In genomic region chr10:126199221-126199998, GRCh38 we compare ENCODE assay signal across 17 cellular contexts.
DNase-seq lines count a peak whose midpoint lies in the region; ATAC-seq and TF ChIP-seq lines count a peak whose summit lies in the region.
"Had no signal": no experiment of that assay in that cellular context is flagged by ENCODE, and none has a peak within 500 bp of the region (broad histone marks: within the 10 kb centered on the region; RNA-seq: fewer than 3 reads in every experiment).

No MANE protein-coding gene starts in this region.

- H3K56ac ChIP-seq in IMR-90 (ENCODE audit: extremely low read depth, insufficient read depth, low read length), result 0 out of 2 replicates have a peak overlapping the region, but pooled peaks have one; percentile 28

- peak; percentile 93 for ATAC-seq in IMR-90 (ENCODE audit: low read depth)
- no peak for ATAC-seq in HG02885 (IDR thresholded peaks at IDR 0.05; ENCODE audit: poor library complexity, unreplicated experiment)
- ATAC-seq in GM18502 (IDR thresholded peaks at IDR 0.05; ENCODE audit: poor library complexity, unreplicated experiment), result no peak
- ATAC-seq: esophagus mucosa had no signal

- H3K27ac ChIP-seq in IMR-90 (ENCODE audit: insufficient read depth, low read length), result no peak overlapping the region
- H3K27ac ChIP-seq: ascending aorta, HL-60, VCaP had no signal

- 0 out of 2 replicates have a peak overlapping the region, but pooled peaks have one; percentile 19 for H3K14ac ChIP-seq in IMR-90 (replicated peaks; ENCODE audit: low read depth, low read length)

- no peaks in the 10 kb centered on the region for H3K27me3 ChIP-seq in IMR-90 (ENCODE audit: control insufficient read depth, insufficient read depth, low read length)
- H3K27me3 ChIP-seq: ascending aorta had no signal

- H3K9me3 ChIP-seq in IMR-90 (ENCODE audit: control insufficient read depth, insufficient read depth, low read length), result no peaks in the 10 kb centered on the region
- H3K9me3 ChIP-seq: ascending aorta had no signal

- no peaks in the 10 kb centered on the region for H3K9me3 Mint-ChIP-seq in Calu3 (ENCODE audit: low read depth, unreplicated experiment)

- H3K18ac ChIP-seq in IMR-90 (ENCODE audit: low read depth, low read length), result no peak overlapping the region

- intact Hi-C loops in IMR-90 (cut with micrococcal nuclease) (loop anchor here (1.0 to 10.0 kb wide), 2 partner anchors 48 to 185 kb away; partner anchors contain the start of gene ADAM12), Calu3 (cut with micrococcal nuclease; ENCODE audit: unreplicated experiment) (no loop called here)

- CTCF ChIA-PET in IMR-90 (lab: Yijun Ruan, JAX) (no interaction called here), Calu3 (lab: Charles Lee) (no interaction called here)

- peak overlapping the region; percentile 72 for H2BK20ac ChIP-seq in IMR-90 (ENCODE audit: low read depth, low read length)

- no peak for TF ChIP-seq CTCF in AG09319 (IDR thresholded peaks at IDR 0.05; ENCODE audit: low read depth, low read length)
- TF ChIP-seq CTCF in IMR-90 (conservative IDR thresholded peaks at IDR 0.05; ENCODE audit: low read depth, low read length), result no peak
- no peak for TF ChIP-seq CTCF in Calu3 (IDR thresholded peaks at IDR 0.05; ENCODE audit: unreplicated experiment)

- no peak overlapping the region for H2AK5ac ChIP-seq in IMR-90 (ENCODE audit: low read depth, low read length)

- no TSS peak for BruUV-seq in IMR-90 (replicated peaks; lab: Mats Ljungman, UMichigan)
- BruUV-seq in Calu3 (replicated peaks; lab: Mats Ljungman, UMichigan), result no TSS peak

- H3K4me3 Mint-ChIP-seq in Calu3 (ENCODE audit: low read depth, unreplicated experiment), result no peak overlapping the region
- H3K4me3 Mint-ChIP-seq: CD4-positive, alpha-beta memory T cell had no signal

- H4K20me1 ChIP-seq in IMR-90 (ENCODE audit: insufficient read depth, low read length), result no peaks in the 10 kb centered on the region

- no peak; the same call in 1 of the 2 replicates for TF ChIP-seq POLR2A in IMR-90 (IDR thresholded peaks at IDR 0.05; ENCODE audit: low read depth, low read length)

- H2AFZ ChIP-seq in IMR-90 (replicated peaks; ENCODE audit: low read length, poor library complexity), result peak overlapping the region; percentile 76

- in situ Hi-C loops in IMR-90 (cut with MboI; ENCODE audit: low sequenced_read_pairs), result no loop called here

- peak overlapping the region; percentile 64 for H2BK120ac ChIP-seq in IMR-90 (ENCODE audit: low read depth, low read length)

- H4K8ac ChIP-seq in IMR-90 (ENCODE audit: low read depth in 2 of 2, low read length in 2 of 2), result peak overlapping the region in 1 of 2 experiments; percentile 35; a peak in 2 of 4 replicates

- no peak overlapping the region for H3K4me3 ChIP-seq in IMR-90 (ENCODE audit: insufficient read depth, low read depth, low read length)
- H3K4me3 ChIP-seq: ascending aorta had no signal

- peak overlapping the region; percentile 30 for H2BK5ac ChIP-seq in IMR-90 (ENCODE audit: low read depth, low read length, poor library complexity, severe bottlenecking)

- peak overlapping the region; percentile 4 for H3K4me2 ChIP-seq in IMR-90 (ENCODE audit: low read depth, low read length)

- TF ChIP-seq RAD21 in IMR-90 (IDR thresholded peaks at IDR 0.05; ENCODE audit: low read length), result peak; percentile 17; the same call in 1 of the 2 replicates

- peak; percentile 97 for DNase-seq in AG09319 (ENCODE audit: extremely low read depth, low read depth)
- peak; percentile 100 for DNase-seq in IMR-90
- peak; percentile 95 for DNase-seq in amniotic epithelial cell (ENCODE audit: low read depth)
- DNase-seq in kidney tubule cell (ENCODE audit: low spot score), result peak; percentile 47
- DNase-seq in Calu3, result no peak
- no peak for DNase-seq in activated CD4-positive, alpha-beta T cell treated with anti-CD3 and anti-CD28 coated beads, Interleukin-2, amount 50 U/mL, for 1 hour
- DNase-seq: CD4-positive, alpha-beta memory T cell; left cardiac atrium; NCI-H1694; stimulated activated CD4-positive, alpha-beta T cell treated with anti-CD3 and anti-CD28 coated beads, Interleukin-4, amount 100 ng/mL, for 4 hours; substantia nigra had no signal

- dilution Hi-C loops in IMR-90 (cut with HindIII; ENCODE audit: low sequenced_read_pairs, unreplicated experiment), result no loop called here

- no peak overlapping the region for H3K27ac Mint-ChIP-seq in Calu3 (ENCODE audit: unreplicated experiment)
- H3K27ac Mint-ChIP-seq: CD4-positive, alpha-beta memory T cell had no signal

- peaks cover 30% of the 10 kb centered on the region for H3K27me3 Mint-ChIP-seq in Calu3 (ENCODE audit: unreplicated experiment)
- H3K27me3 Mint-ChIP-seq: CD4-positive, alpha-beta memory T cell had no signal

- no peak overlapping the region for H4K5ac ChIP-seq in IMR-90 (ENCODE audit: low read depth, low read length)

- WGBS in IMR-90 (ENCODE audit: extremely low coverage in 2 of 2, insufficient read length in 1 of 2), 2 experiments, result 25% methylated on average over 8 of the region's 13 CpGs; no CpG with 5 or more reads in 1 of the 2 experiments

- H4K91ac ChIP-seq in IMR-90 (ENCODE audit: insufficient read depth, low read depth, low read length), result peak overlapping the region; percentile 22

- H3K36me3 ChIP-seq in IMR-90 (ENCODE audit: control insufficient read depth, insufficient read depth, low read length), result no peaks in the 10 kb centered on the region
- H3K36me3 ChIP-seq: ascending aorta had no signal

- peak overlapping the region; percentile 7; the same call in 1 of the 3 replicates for H2BK15ac ChIP-seq in IMR-90 (ENCODE audit: low read depth, low read length)

- H3K4me1 ChIP-seq in IMR-90 (ENCODE audit: control insufficient read depth, insufficient read depth, low read length), result peaks cover 4% of the 10 kb centered on the region; the same call in 1 of the 2 replicates

- no peak overlapping the region for H3K23ac ChIP-seq in IMR-90 (ENCODE audit: low read depth, low read length)

- H3K79me1 ChIP-seq in IMR-90 (ENCODE audit: low read depth in 1 of 2, low read length in 2 of 2), result no peaks in the 10 kb centered on the region

- no peak overlapping the region for H2AK9ac ChIP-seq in IMR-90 (replicated peaks; ENCODE audit: low read depth, low read length, poor library complexity)

- peak overlapping the region; percentile 65 for H3K4ac ChIP-seq in IMR-90 (ENCODE audit: low read depth, low read length)

- no peaks in the 10 kb centered on the region for H3K36me3 Mint-ChIP-seq in Calu3 (ENCODE audit: insufficient read depth, unreplicated experiment)
- H3K36me3 Mint-ChIP-seq: CD4-positive, alpha-beta memory T cell had no signal

- POLR2A ChIA-PET in IMR-90 (lab: Charles Lee; ENCODE audit: unreplicated experiment), result no interaction called here

- no peaks in the 10 kb centered on the region for H3K4me1 Mint-ChIP-seq in Calu3 (ENCODE audit: low read depth, unreplicated experiment)
- H3K4me1 Mint-ChIP-seq: CD4-positive, alpha-beta memory T cell had no signal

- H3K9ac ChIP-seq in IMR-90 (ENCODE audit: low read depth, low read length), result no peak overlapping the region

- no peaks in the 10 kb centered on the region for H3K9me1 ChIP-seq in IMR-90 (ENCODE audit: insufficient read depth, low read length)

TF ChIP-seq in IMR-90, 13 proteins besides CTCF, POLR2A, EP300 and RAD21:
- TF ChIP-seq BHLHE40 (IDR thresholded peaks at IDR 0.05; ENCODE audit: low read depth, low read length), result peak; percentile 74; the same call in 1 of the 2 replicates
- TF ChIP-seq MAZ (IDR thresholded peaks at IDR 0.05; ENCODE audit: borderline replicate concordance, low read depth, low read length), result peak; percentile 48; the same call in 1 of the 2 replicates
- peak; percentile 89 for TF ChIP-seq RCOR1 (IDR thresholded peaks at IDR 0.05; ENCODE audit: insufficient replicate concordance, low read length)
- peak; percentile 98 for TF ChIP-seq USF2 (IDR thresholded peaks at IDR 0.05; ENCODE audit: low read depth, low read length)
- TF ChIP-seq NFE2L2 (IDR thresholded peaks at IDR 0.05; ENCODE audit: low read depth, low read length), result peak; percentile 96
- TF ChIP-seq FOS (IDR thresholded peaks at IDR 0.05; ENCODE audit: low read depth, low read length), result peak; percentile 98
- TF ChIP-seq MXI1 (IDR thresholded peaks at IDR 0.05; ENCODE audit: borderline replicate concordance, low read depth, low read length), result no peak
- peak; percentile 93 for TF ChIP-seq CEBPB (IDR thresholded peaks at IDR 0.05; ENCODE audit: low read depth, low read length)
- peak; percentile 81 for TF ChIP-seq MAFK (IDR thresholded peaks at IDR 0.05; ENCODE audit: low read depth, low read length)
- TF ChIP-seq CHD1 (IDR thresholded peaks at IDR 0.05; ENCODE audit: low read depth, low read length), result no peak

Comparison
In these comparisons a context has a peak if more than half of its experiments do, and no peak if none do; other contexts are left out.
1. DNase-seq: peak in AG09319 (single experiment), IMR-90 (single experiment), amniotic epithelial cell (single experiment) and kidney tubule cell (single experiment); none in Calu3 (single experiment) and activated CD4-positive, alpha-beta T cell treated with anti-CD3 and anti-CD28 coated beads, Interleukin-2, amount 50 U/mL, for 1 hour (single experiment).